In the genomic region with DNA sequence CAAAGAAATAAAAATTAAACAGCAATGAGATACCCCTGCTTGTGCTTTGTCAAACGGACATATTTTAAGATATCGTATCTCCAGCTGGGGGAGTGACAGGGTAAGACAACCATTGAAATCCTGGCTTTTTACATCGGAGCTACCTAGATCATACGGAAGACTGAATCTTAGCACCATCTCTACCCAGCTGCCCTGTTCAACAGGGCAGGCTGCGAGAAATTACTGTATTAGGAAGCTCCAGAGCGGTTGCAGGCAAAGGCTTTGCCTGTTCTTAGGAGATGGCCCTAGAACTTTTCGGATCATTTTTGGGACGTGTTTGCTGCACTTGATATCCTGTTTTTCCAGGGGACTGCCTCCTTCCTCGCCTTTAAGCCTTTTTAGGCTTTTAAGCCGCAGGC, we compare ENCODE assay signal across 8 cellular contexts. TPM values are rescaled to one million over a fixed set of nuclear protein-coding genes. Genes with fewer than 3 reads are reported as not detected.
DNase-seq lines count a peak whose midpoint lies in the region; ATAC-seq and TF ChIP-seq lines count a peak whose summit lies in the region.

No MANE protein-coding gene starts in this region.

- DNase-seq in CD4-positive, CD25-positive, alpha-beta regulatory T cell: no peak
- DNase-seq in NAMALWA (ENCODE audit: low spot score) (peak; percentile 43), mesendoderm (peak; percentile 17), omental fat pad (ENCODE audit: low spot score) (no peak)
- DNase-seq in central memory CD8-positive, alpha-beta T cell (ENCODE audit: low spot score in 2 of 2): no peak
- no peak for DNase-seq in central memory CD4-positive, alpha-beta T cell

- peaks cover 29% of the 10 kb centered on the region for H3K4me1 ChIP-seq in CD4-positive, CD25-positive, alpha-beta regulatory T cell (ENCODE audit: control insufficient read depth, insufficient read depth, low read length, poor library complexity, severe bottlenecking)
- peaks cover 4% of the 10 kb centered on the region for H3K4me1 ChIP-seq in mesendoderm (ENCODE audit: control insufficient read depth, low read depth, low read length)

- H3K4ac ChIP-seq in mesendoderm (ENCODE audit: low read depth, low read length): no peak overlapping the region

- peak overlapping the region; percentile 9 to 94 (median 38) for H3K27ac Mint-ChIP-seq in CD4-positive, CD25-positive, alpha-beta regulatory T cell
- peak overlapping the region; percentile 8 for H3K27ac Mint-ChIP-seq in central memory CD8-positive, alpha-beta T cell (ENCODE audit: low read depth)

- no peak overlapping the region for H2BK15ac ChIP-seq in mesendoderm (replicated peaks; ENCODE audit: low read depth)

- peak overlapping the region; percentile 88 to 98 (median 94) for H3K4me3 Mint-ChIP-seq in CD4-positive, CD25-positive, alpha-beta regulatory T cell
- H3K4me3 Mint-ChIP-seq in central memory CD8-positive, alpha-beta T cell: peak overlapping the region; percentile 89

- H4K8ac ChIP-seq in mesendoderm (ENCODE audit: low read depth, low read length): no peak overlapping the region

- no peak overlapping the region for H3K18ac ChIP-seq in mesendoderm (ENCODE audit: low read length)

- peaks cover 8 to 30% (median 25%) of the 10 kb centered on the region in 4 donors for H3K4me1 Mint-ChIP-seq in CD4-positive, CD25-positive, alpha-beta regulatory T cell
- peaks cover 29% of the 10 kb centered on the region for H3K4me1 Mint-ChIP-seq in central memory CD8-positive, alpha-beta T cell

- peaks cover 0 to 3% (median 0%) of the 10 kb centered on the region in 7 donors for H3K9me3 Mint-ChIP-seq in CD4-positive, CD25-positive, alpha-beta regulatory T cell
- no peaks in the 10 kb centered on the region for H3K9me3 Mint-ChIP-seq in central memory CD8-positive, alpha-beta T cell

- no peaks in the 10 kb centered on the region for H3K79me1 ChIP-seq in mesendoderm (ENCODE audit: low read length)

- peaks cover 42% of the 10 kb centered on the region for H3K27me3 Mint-ChIP-seq in CD4-positive, CD25-positive, alpha-beta regulatory T cell
- no peaks in the 10 kb centered on the region for H3K27me3 Mint-ChIP-seq in central memory CD8-positive, alpha-beta T cell

- ATAC-seq in CD4-positive, CD25-positive, alpha-beta regulatory T cell (ENCODE audit: low read depth in 2 of 2): no peak
- ATAC-seq in central memory CD8-positive, alpha-beta T cell (replicated peaks; ENCODE audit: extremely low read depth, poor library complexity, severe bottlenecking): no peak
- ATAC-seq in omental fat pad (ENCODE audit: low FRiP score) (no peak), HG02840 (IDR thresholded peaks at IDR 0.05; ENCODE audit: low FRiP score, unreplicated experiment) (no peak), HG03139 (IDR thresholded peaks at IDR 0.05; ENCODE audit: unreplicated experiment) (no peak)

- no peak overlapping the region for H3K56ac ChIP-seq in mesendoderm (ENCODE audit: low read length)

- peak overlapping the region; percentile 48 for H3K4me3 ChIP-seq in CD4-positive, CD25-positive, alpha-beta regulatory T cell (ENCODE audit: low read depth, low read length)
- H3K4me3 ChIP-seq in mesendoderm (ENCODE audit: low read length): no peak overlapping the region

- TF ChIP-seq CTCF in omental fat pad (IDR thresholded peaks at IDR 0.05): no peak

- H3K36me3 ChIP-seq in CD4-positive, CD25-positive, alpha-beta regulatory T cell (ENCODE audit: control insufficient read depth, insufficient read depth, low read length): no peaks in the 10 kb centered on the region
- no peaks in the 10 kb centered on the region for H3K36me3 ChIP-seq in mesendoderm (ENCODE audit: control insufficient read depth, insufficient read depth, low read length)

- H3K27ac ChIP-seq in CD4-positive, CD25-positive, alpha-beta regulatory T cell (ENCODE audit: insufficient read depth, low read length, poor library complexity, severe bottlenecking): no peak overlapping the region
- no peak overlapping the region for H3K27ac ChIP-seq in mesendoderm (ENCODE audit: low read depth, low read length)

- H2BK5ac ChIP-seq in mesendoderm (ENCODE audit: low read length): no peak overlapping the region

- no peak overlapping the region for H2AK5ac ChIP-seq in mesendoderm (ENCODE audit: low read length)

- no peaks in the 10 kb centered on the region for H3K27me3 ChIP-seq in CD4-positive, CD25-positive, alpha-beta regulatory T cell (ENCODE audit: control insufficient read depth, insufficient read depth, low read length)
- peaks cover 25% of the 10 kb centered on the region for H3K27me3 ChIP-seq in mesendoderm (ENCODE audit: insufficient read depth, low read length, poor library complexity)

- H3K36me3 Mint-ChIP-seq in CD4-positive, CD25-positive, alpha-beta regulatory T cell: no peaks in the 10 kb centered on the region
- peaks cover 21% of the 10 kb centered on the region for H3K36me3 Mint-ChIP-seq in central memory CD8-positive, alpha-beta T cell (ENCODE audit: insufficient read depth)

- WGBS in mesendoderm (ENCODE audit: extremely low coverage, insufficient coverage, low lambda C conversion rate): no CpG with 5 or more reads among the region's 10 CpGs

- no peak overlapping the region for H2BK120ac ChIP-seq in mesendoderm (ENCODE audit: low read depth, low read length)

- H3K9ac ChIP-seq in mesendoderm (ENCODE audit: low read length): peak overlapping the region; percentile 31

- no peak overlapping the region for H3K23ac ChIP-seq in mesendoderm (ENCODE audit: low read length)

- peak overlapping the region; percentile 44 for H3K4me2 ChIP-seq in mesendoderm (ENCODE audit: low read length)

- no peaks in the 10 kb centered on the region for H3K9me3 ChIP-seq in CD4-positive, CD25-positive, alpha-beta regulatory T cell (ENCODE audit: control insufficient read depth in 2 of 2, low read length in 2 of 2)

- no peaks in the 10 kb centered on the region for H3K79me2 ChIP-seq in mesendoderm (ENCODE audit: control insufficient read depth, insufficient read depth, low read length)

- no peak overlapping the region for H4K5ac ChIP-seq in mesendoderm (ENCODE audit: low read length)

RNA-seq across cellular contexts. Expression of gene PRKCE, which starts 2.0 kb away (rescaled TPM):
- total RNA-seq in CD4-positive, CD25-positive, alpha-beta regulatory T cell: 16.5 TPM
- polyA plus RNA-seq in CD4-positive, CD25-positive, alpha-beta regulatory T cell: 1 to 10 TPM in 3 of 4 donors, under 1 TPM in 1; 0.78 to 1.9 (median 1.2) TPM
- 0.32 TPM for polyA plus RNA-seq in mesendoderm (2013, experiment 1 of 2)
- polyA plus RNA-seq in mesendoderm (2013, experiment 2 of 2): 0.38 TPM
- 10 to 100 TPM in 2 of 4 donors, 1 to 10 TPM in 2; 8.8 to 24.3 (median 14.0) TPM for total RNA-seq in omental fat pad

RNA-seq across cellular contexts. Expression of gene SRBD1, which starts 38.4 kb away (rescaled TPM):
- total RNA-seq in CD4-positive, CD25-positive, alpha-beta regulatory T cell: 18.2 TPM
- polyA plus RNA-seq in CD4-positive, CD25-positive, alpha-beta regulatory T cell: 10 to 100 TPM in 1 of 4 donors, 1 to 10 TPM in 3; 7.4 to 11.5 (median 9.1) TPM
- 15.5 TPM for polyA plus RNA-seq in mesendoderm (2013, experiment 1 of 2)
- polyA plus RNA-seq in mesendoderm (2013, experiment 2 of 2): 15.7 TPM
- total RNA-seq in omental fat pad: 10 to 100 TPM; 10.3 to 36.4 (median 14.1) TPM

Comparison
In these comparisons a context has a peak if more than half of its experiments do, and no peak if none do; other contexts are left out.
1. DNase-seq: peak in NAMALWA (single experiment) and mesendoderm (single experiment); none in CD4-positive, CD25-positive, alpha-beta regulatory T cell (0 of 3), central memory CD8-positive, alpha-beta T cell (0 of 2), omental fat pad (single experiment) and central memory CD4-positive, alpha-beta T cell (single experiment).